Comparison of ENCODE assay signal across 8 cellular contexts in genomic region chr3:184017672-184018423, GRCh38. TPM values are rescaled to one million over a fixed set of nuclear protein-coding genes. Genes with fewer than 3 reads are reported as not detected.
DNase-seq lines count a peak whose midpoint lies in the region; ATAC-seq, FAIRE-seq and TF ChIP-seq lines count a peak whose summit lies in the region.

Gene ABCC5, minus strand, starts transcription at chr3:184017884. Its CDS starts 3,492 bp downstream, at chr3:184014392.

- H3K4me3 Mint-ChIP-seq in activated CD8-positive, alpha-beta memory T cell treated with anti-CD3 and anti-CD28 coated beads, Interleukin-2, amount 10 ng/mL, durations not matched to agents 7 days and 5 days, result peak within 1 kb of the TSS; percentile 99
- peak within 1 kb of the TSS; percentile 100 for H3K4me3 Mint-ChIP-seq in mesothelial cell of epicardium

- CTCF ChIA-PET in activated CD8-positive, alpha-beta memory T cell treated with anti-CD3 and anti-CD28 coated beads, Interleukin-2, amount 10 ng/mL, durations not matched to agents 7 days and 5 days (lab: Charles Lee), result interaction anchor here (0.6 to 3.3 kb wide), 29 partner anchors 11 to 386 kb away, joined by 3 to 22 read pairs (median 3); partner anchors contain the start of genes ABCF3, EEF1AKMT4 and EIF2B5

- peaks cover 29% of the 10 kb centered on the region for H3K4me1 Mint-ChIP-seq in activated CD8-positive, alpha-beta memory T cell treated with anti-CD3 and anti-CD28 coated beads, Interleukin-2, amount 10 ng/mL, durations not matched to agents 7 days and 5 days
- peaks cover 33% of the 10 kb centered on the region for H3K4me1 Mint-ChIP-seq in mesothelial cell of epicardium

- peaks cover 18% of the 10 kb centered on the region for H3K27me3 Mint-ChIP-seq in activated CD8-positive, alpha-beta memory T cell treated with anti-CD3 and anti-CD28 coated beads, Interleukin-2, amount 10 ng/mL, durations not matched to agents 7 days and 5 days
- peaks cover 2% of the 10 kb centered on the region for H3K27me3 Mint-ChIP-seq in mesothelial cell of epicardium (ENCODE audit: low read depth)

- peak; percentile 95 for DNase-seq in COR-L47 (lab: John Stamatoyannopoulos, UW)
- peak; percentile 96 for DNase-seq in HTR-8/SVneo (ENCODE audit: insufficient read length, low spot score)
- DNase-seq in NT2/D1 (ENCODE audit: low read depth, low spot score), result peak; percentile 88
- peak; percentile 89 for DNase-seq in activated CD8-positive, alpha-beta memory T cell treated with anti-CD3 and anti-CD28 coated beads, Interleukin-2, amount 10 ng/mL, durations not matched to agents 7 days and 5 days
- DNase-seq in mesothelial cell of epicardium (ENCODE audit: low spot score in 2 of 2, unreplicated experiment in 2 of 2), result peak; percentile 80 to 92
- peak; percentile 74 to 75 for DNase-seq in stimulated activated CD8-positive, alpha-beta memory T cell treated with anti-CD3 and anti-CD28 coated beads, Interleukin-15, amount 100 ng/mL, for 48 hours (ENCODE audit: low read depth in 2 of 2)

- TF ChIP-seq CTCF in mesothelial cell of epicardium (IDR thresholded peaks at IDR 0.05; ENCODE audit: unreplicated experiment), result no peak

- peak; percentile 31 for FAIRE-seq in HTR-8/SVneo (lab: Jason Lieb, UNC)
- peak; percentile 73 for FAIRE-seq in endometrium (lab: Jason Lieb, UNC)

- peak within 1 kb of the TSS; percentile 86 for H3K27ac Mint-ChIP-seq in activated CD8-positive, alpha-beta memory T cell treated with anti-CD3 and anti-CD28 coated beads, Interleukin-2, amount 10 ng/mL, durations not matched to agents 7 days and 5 days
- H3K27ac Mint-ChIP-seq in mesothelial cell of epicardium, result peak within 1 kb of the TSS; percentile 98

- H3K9ac ChIP-seq in NT2/D1 (ENCODE audit: insufficient read length, low read depth), result peak within 1 kb of the TSS; percentile 99

- no peaks in the 10 kb centered on the region for H3K36me3 Mint-ChIP-seq in activated CD8-positive, alpha-beta memory T cell treated with anti-CD3 and anti-CD28 coated beads, Interleukin-2, amount 10 ng/mL, durations not matched to agents 7 days and 5 days
- H3K36me3 Mint-ChIP-seq in mesothelial cell of epicardium, result peaks cover 7% of the 10 kb centered on the region

- peaks cover 27% of the 10 kb centered on the region for H3K36me3 ChIP-seq in NT2/D1 (ENCODE audit: insufficient read depth, insufficient read length, low read length)

- H3K9me3 Mint-ChIP-seq in activated CD8-positive, alpha-beta memory T cell treated with anti-CD3 and anti-CD28 coated beads, Interleukin-2, amount 10 ng/mL, durations not matched to agents 7 days and 5 days (ENCODE audit: low read depth), result no peaks in the 10 kb centered on the region
- no peaks in the 10 kb centered on the region for H3K9me3 Mint-ChIP-seq in mesothelial cell of epicardium

- peak within 1 kb of the TSS; percentile 100 for H3K4me3 ChIP-seq in NT2/D1 (ENCODE audit: insufficient read length, low read depth)

- no peaks in the 10 kb centered on the region for H3K9me3 ChIP-seq in NT2/D1 (ENCODE audit: insufficient read depth, low read length)

- H3K27me3 ChIP-seq in NT2/D1 (ENCODE audit: insufficient read depth, insufficient read length), result no peaks in the 10 kb centered on the region

- peak; percentile 95 for ATAC-seq in GM21367 (IDR thresholded peaks at IDR 0.05; ENCODE audit: unreplicated experiment)
- peak; percentile 97 for ATAC-seq in activated CD8-positive, alpha-beta memory T cell treated with anti-CD3 and anti-CD28 coated beads, Interleukin-2, amount 10 ng/mL, durations not matched to agents 7 days and 5 days

- peaks cover 7% of the 10 kb centered on the region for H3K4me1 ChIP-seq in NT2/D1 (ENCODE audit: insufficient read depth, insufficient read length)

RNA-seq across cellular contexts. Expression of gene ABCC5, which starts in this region (rescaled TPM):
- total RNA-seq in activated CD8-positive, alpha-beta memory T cell treated with anti-CD3 and anti-CD28 coated beads, Interleukin-2, amount 10 ng/mL, durations not matched to agents 7 days and 5 days, result 10 to 100 TPM; 21.2 to 26.5 TPM
- 60.4 to 63.4 TPM (median 62.3 TPM) in 3 replicates for total RNA-seq in mesothelial cell of epicardium

Comparison
In these comparisons a context has a peak if more than half of its experiments do, and no peak if none do; other contexts are left out.
1. Peak in every context shown above with its lines: DNase-seq, ATAC-seq and H3K4me3 ChIP-seq.